In genomic region chr6:24581084-24581669, GRCh38 we compare ENCODE assay signal across 8 cellular contexts.
DNase-seq lines count a peak whose midpoint lies in the region; ATAC-seq and TF ChIP-seq lines count a peak whose summit lies in the region.

No MANE protein-coding gene starts in this region.

- CTCF ChIA-PET in activated CD8-positive, alpha-beta memory T cell treated with anti-CD3 and anti-CD28 coated beads, Interleukin-2, amount 10 ng/mL, durations not matched to agents 7 days and 5 days (lab: Charles Lee), result interaction anchor here (0.7 to 5.4 kb wide), 50 partner anchors 9 to 455 kb away, joined by 3 to 46 read pairs (median 4); partner anchors contain the start of genes ACOT13, ALDH5A1 and TDP2

- peaks cover 6% of the 10 kb centered on the region for H3K4me1 Mint-ChIP-seq in activated CD8-positive, alpha-beta memory T cell treated with anti-CD3 and anti-CD28 coated beads, Interleukin-2, amount 10 ng/mL, durations not matched to agents 7 days and 5 days
- peaks cover 4 to 10% (median 7%) of the 10 kb centered on the region in 3 donors for H3K4me1 Mint-ChIP-seq in naive B cell

- no peak for DNase-seq in AG09309 (ENCODE audit: low read depth)
- DNase-seq in HL-60 (ENCODE audit: low read depth in 1 of 2, low spot score in 1 of 2), result peak; percentile 13 to 58
- DNase-seq in NT2/D1 (ENCODE audit: low read depth, low spot score), result peak; percentile 51
- peak; percentile 84 for DNase-seq in activated CD8-positive, alpha-beta memory T cell treated with anti-CD3 and anti-CD28 coated beads, Interleukin-2, amount 10 ng/mL, durations not matched to agents 7 days and 5 days
- DNase-seq in epithelial cell of esophagus (ENCODE audit: low read depth), result peak; percentile 72
- peak; percentile 65 for DNase-seq in naive B cell
- peak; percentile 65 for DNase-seq in stimulated activated CD8-positive, alpha-beta memory T cell treated with anti-CD3 and anti-CD28 coated beads, Interleukin-7, amount 100 ng/mL, for 24 hours (ENCODE audit: low read depth)

- no peaks in the 10 kb centered on the region for H3K36me3 ChIP-seq in NT2/D1 (ENCODE audit: insufficient read depth, insufficient read length, low read length)

- no peaks in the 10 kb centered on the region for H3K4me1 ChIP-seq in NT2/D1 (ENCODE audit: insufficient read depth, insufficient read length)

- no peaks in the 10 kb centered on the region for H3K36me3 Mint-ChIP-seq in activated CD8-positive, alpha-beta memory T cell treated with anti-CD3 and anti-CD28 coated beads, Interleukin-2, amount 10 ng/mL, durations not matched to agents 7 days and 5 days
- no peaks in the 10 kb centered on the region for H3K36me3 Mint-ChIP-seq in naive B cell

- no peaks in the 10 kb centered on the region for H3K9me3 ChIP-seq in NT2/D1 (ENCODE audit: insufficient read depth, low read length)

- H3K4me3 Mint-ChIP-seq in activated CD8-positive, alpha-beta memory T cell treated with anti-CD3 and anti-CD28 coated beads, Interleukin-2, amount 10 ng/mL, durations not matched to agents 7 days and 5 days, result no peak overlapping the region
- peak overlapping the region in 1 of 8 donors; percentile 39 for H3K4me3 Mint-ChIP-seq in naive B cell

- H3K27me3 ChIP-seq in HL-60 (ENCODE audit: insufficient read depth, poor library complexity, severe bottlenecking) (peaks cover 2% of the 10 kb centered on the region), NT2/D1 (ENCODE audit: insufficient read depth, insufficient read length) (no peaks in the 10 kb centered on the region)

- no peaks in the 10 kb centered on the region for H3K9me3 Mint-ChIP-seq in activated CD8-positive, alpha-beta memory T cell treated with anti-CD3 and anti-CD28 coated beads, Interleukin-2, amount 10 ng/mL, durations not matched to agents 7 days and 5 days (ENCODE audit: low read depth)
- no peaks in the 10 kb centered on the region for H3K9me3 Mint-ChIP-seq in naive B cell

- TF ChIP-seq CTCF in AG09309 (IDR thresholded peaks at IDR 0.05; ENCODE audit: control insufficient read depth, insufficient read depth, low read depth, low read length, missing control alignments) (peak; percentile 93), HL-60 (IDR thresholded peaks at IDR 0.05; ENCODE audit: insufficient read depth, low read length) (peak; percentile 82), epithelial cell of esophagus (IDR thresholded peaks at IDR 0.05; ENCODE audit: insufficient read depth, low read depth, low read length, missing control alignments) (peak; percentile 92)

- H3K27me3 Mint-ChIP-seq in activated CD8-positive, alpha-beta memory T cell treated with anti-CD3 and anti-CD28 coated beads, Interleukin-2, amount 10 ng/mL, durations not matched to agents 7 days and 5 days, result peaks cover 16% of the 10 kb centered on the region
- H3K27me3 Mint-ChIP-seq in naive B cell, result no peaks in the 10 kb centered on the region

- H3K27ac ChIP-seq in HL-60 (replicated peaks), result no peak overlapping the region

- no peak overlapping the region for H3K27ac Mint-ChIP-seq in activated CD8-positive, alpha-beta memory T cell treated with anti-CD3 and anti-CD28 coated beads, Interleukin-2, amount 10 ng/mL, durations not matched to agents 7 days and 5 days
- H3K27ac Mint-ChIP-seq in naive B cell, result no peak overlapping the region

- ATAC-seq in GM18868 (IDR thresholded peaks at IDR 0.05; ENCODE audit: unreplicated experiment), result peak; percentile 94
- ATAC-seq in activated CD8-positive, alpha-beta memory T cell treated with anti-CD3 and anti-CD28 coated beads, Interleukin-2, amount 10 ng/mL, durations not matched to agents 7 days and 5 days, result peak; percentile 89
- ATAC-seq in naive B cell (ENCODE audit: low read depth in 2 of 2), result peak; percentile 87 to 88

- H3K9ac ChIP-seq in NT2/D1 (ENCODE audit: insufficient read length, low read depth), result no peak overlapping the region

- H3K4me3 ChIP-seq in AG09309 (ENCODE audit: control insufficient read depth, low read depth, low read length), result no peak overlapping the region
- H3K4me3 ChIP-seq in HL-60 (replicated peaks; ENCODE audit: insufficient read depth, low read length), result no peak overlapping the region
- H3K4me3 ChIP-seq in NT2/D1 (ENCODE audit: insufficient read length, low read depth), result no peak overlapping the region
- H3K4me3 ChIP-seq in epithelial cell of esophagus (ENCODE audit: low read length), result no peak overlapping the region
